In the genomic region with DNA sequence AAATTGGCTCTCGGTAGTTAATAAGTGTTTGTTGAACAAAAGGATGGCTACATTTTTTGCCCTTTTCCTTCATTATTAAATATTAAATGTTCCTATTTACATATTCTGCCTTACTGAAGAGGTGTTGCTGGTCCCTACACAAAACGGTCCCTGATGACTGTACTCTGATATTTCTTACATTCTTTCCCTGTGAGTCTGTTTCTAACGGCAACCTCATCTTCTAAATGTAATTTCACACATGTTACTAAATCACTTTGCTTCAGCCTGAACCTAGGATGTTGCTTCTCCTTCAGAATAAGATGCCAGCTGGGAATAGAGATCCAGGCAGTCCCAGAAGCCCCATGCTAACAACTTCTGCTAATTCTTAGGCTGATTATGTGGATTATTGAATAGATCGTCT, we compare ENCODE assay signal across 18 cellular contexts. TPM values are rescaled to one million over a fixed set of nuclear protein-coding genes. Genes with fewer than 3 reads are reported as not detected.
"Had no signal": no experiment of that assay in that cellular context is flagged by ENCODE, and none has a peak within 500 bp of the region (broad histone marks: within the 10 kb centered on the region; RNA-seq: fewer than 3 reads in every experiment).

No MANE protein-coding gene starts in this region.

- H3K4me3 ChIP-seq: gastrocnemius medialis, heart right ventricle, left ventricle myocardium inferior, psoas muscle had no signal

- H3K27ac ChIP-seq: gastrocnemius medialis, heart right ventricle, left ventricle myocardium inferior, psoas muscle had no signal

- H3K27me3 ChIP-seq: gastrocnemius medialis had no signal

- H3K4me1 ChIP-seq: gastrocnemius medialis, left ventricle myocardium inferior, psoas muscle had no signal

- DNase-seq: activated B cell treated with CpG ODN at 0.5 μM for 24 hours; activated CD4-positive, alpha-beta T cell treated with anti-CD3 and anti-CD28 coated beads, Interleukin-2, amount 10 ng/mL, durations not matched to agents 24 days and 14 days; activated CD8-positive, alpha-beta memory T cell treated with anti-CD3 and anti-CD28 coated beads for 24 hours; activated naive CD4-positive, alpha-beta T cell treated with anti-CD3 and anti-CD28 coated beads, Interleukin-2, amount 50 U/mL, for 16 hours; activated T-cell treated with anti-CD3 and anti-CD28 coated beads for 4 hours; amniotic stem cell; dermis blood vessel endothelial cell; endodermal cell; erythroblast; gastrocnemius medialis; heart right ventricle; kidney; left ventricle myocardium inferior; nephron progenitor cell; psoas muscle; stimulated activated CD4-positive, alpha-beta T cell treated with anti-CD3 and anti-CD28 coated beads, Interleukin-12 subunit alpha, Interleukin-12 subunit beta, amount 100 ng/mL, for 4 hours; stimulated activated naive CD4-positive, alpha-beta T cell had no signal

- ATAC-seq: gastrocnemius medialis, heart right ventricle, psoas muscle, sciatic nerve had no signal

- H3K9me3 ChIP-seq: gastrocnemius medialis, heart right ventricle, left ventricle myocardium inferior, psoas muscle had no signal

- H3K36me3 ChIP-seq: gastrocnemius medialis, heart right ventricle, left ventricle myocardium inferior had no signal

RNA-seq across cellular contexts. Expression of a gene that starts 50.3 kb away (rescaled TPM):
- total RNA-seq: activated B cell treated with CpG ODN at 0.5 μM for 24 hours had no signal
